8 cellular contexts compared by ENCODE assay signal in the genomic region with DNA sequence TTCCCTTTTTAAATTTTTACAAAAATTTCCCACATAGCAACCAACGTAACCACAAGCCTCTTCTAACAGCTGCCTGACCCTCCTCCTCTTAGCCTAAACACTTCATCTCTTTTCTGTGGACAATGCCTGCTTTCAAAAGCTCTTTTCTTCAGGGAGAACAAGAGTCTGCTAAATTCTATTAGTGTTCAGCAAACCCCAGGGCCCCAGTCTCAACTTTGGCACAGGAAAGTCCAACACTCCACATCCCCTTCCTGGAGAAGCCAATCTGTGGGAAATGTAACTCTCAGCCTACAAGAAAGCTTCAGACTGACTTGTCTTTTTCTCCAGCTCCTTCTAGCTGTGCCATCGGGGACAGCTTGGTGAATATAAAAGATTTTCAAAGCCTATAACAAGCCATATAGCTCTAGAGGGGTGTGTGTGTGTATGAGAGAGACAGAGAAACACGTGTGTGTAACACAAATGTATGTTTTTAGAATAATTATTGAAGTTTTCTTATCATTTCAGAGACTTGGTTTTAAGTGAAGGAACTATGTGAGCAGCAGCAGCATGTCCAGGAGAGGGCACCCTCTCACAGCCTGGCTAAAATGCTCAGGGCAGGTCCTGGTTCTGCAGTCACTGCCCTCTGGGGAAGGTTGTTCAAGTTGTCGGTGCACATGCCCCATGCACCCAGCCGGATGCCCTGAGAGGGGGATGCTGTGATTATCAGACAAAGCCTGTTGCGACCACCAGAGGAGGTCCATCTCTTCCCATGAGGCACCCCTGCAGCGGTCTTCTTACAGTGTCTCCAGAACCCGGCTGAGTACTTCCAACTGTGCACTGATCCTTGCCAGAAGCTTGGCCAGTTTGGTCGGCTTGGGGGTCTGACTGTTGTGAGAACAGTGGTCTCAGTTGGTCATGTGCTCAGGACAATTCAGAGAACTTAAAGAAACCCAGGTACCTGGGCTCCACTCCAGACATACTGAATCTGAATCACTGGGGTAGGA. TPM values are rescaled to one million over a fixed set of nuclear protein-coding genes. Genes with fewer than 3 reads are reported as not detected.
DNase-seq lines count a peak whose midpoint lies in the region; ATAC-seq and TF ChIP-seq lines count a peak whose summit lies in the region.

No MANE protein-coding gene starts in this region.

- TF ChIP-seq CTCF in HEK293 (tag by site-specific recombination; IDR thresholded peaks at IDR 0.05), result peak; percentile 59
- TF ChIP-seq CTCF in foreskin fibroblast (IDR thresholded peaks at IDR 0.05; ENCODE audit: low read depth, low read length), result peak; percentile 82
- TF ChIP-seq CTCF in neutrophil (IDR thresholded peaks at IDR 0.05), result peak; percentile 41

- H3K9me3 Mint-ChIP-seq in activated T-cell treated with anti-CD3 and anti-CD28 coated beads, Interleukin-2, amount 50 U/mL, for 4 hours, result no peaks in the 10 kb centered on the region

- CTCF ChIA-PET in HEK293 (lab: Yijun Ruan, JAX), result interaction anchor here (0.7 to 3.6 kb wide), 11 partner anchors 9 to 305 kb away, joined by 3 to 26 read pairs (median 4); a partner anchor contains a TSS

- H3K4me1 Mint-ChIP-seq in activated T-cell treated with anti-CD3 and anti-CD28 coated beads, Interleukin-2, amount 50 U/mL, for 4 hours (ENCODE audit: low read depth), result no peaks in the 10 kb centered on the region

- no peak overlapping the region for H3K4me3 ChIP-seq in HEK293 (ENCODE audit: low read depth, low read length)
- no peak overlapping the region for H3K4me3 ChIP-seq in foreskin fibroblast (ENCODE audit: low read depth in 1 of 2, low read length in 2 of 2)
- H3K4me3 ChIP-seq in neutrophil (ENCODE audit: low read depth in 1 of 2, low read length in 1 of 2), result no peak overlapping the region

- POLR2A ChIA-PET in HEK293 (lab: Yijun Ruan, JAX), result no interaction called here

- DNase-seq in NCI-H2196 (lab: John Stamatoyannopoulos, UW; ENCODE audit: unreplicated experiment) (peak; percentile 20), NCI-H2196 treated with DMSO at 0.1 percent for 48 hours (lab: John Stamatoyannopoulos, UW; ENCODE audit: unreplicated experiment) (no peak), NCI-H460 (ENCODE audit: extremely low read depth, low read depth) (peak; percentile 42), foreskin fibroblast (peak; percentile 43 to 82)
- peak; percentile 10 for DNase-seq in activated T-cell treated with anti-CD3 and anti-CD28 coated beads, Interleukin-2, amount 50 U/mL, for 4 hours

- no peak overlapping the region for H3K4me3 Mint-ChIP-seq in activated T-cell treated with anti-CD3 and anti-CD28 coated beads, Interleukin-2, amount 50 U/mL, for 4 hours

- no peaks in the 10 kb centered on the region for H3K27me3 ChIP-seq in neutrophil

- H3K27ac ChIP-seq in HEK293 (ENCODE audit: extremely low read depth, low read depth, low read length), result no peak overlapping the region
- H3K27ac ChIP-seq in neutrophil, result no peak overlapping the region

- H3K4me1 ChIP-seq in HEK293 (ENCODE audit: control insufficient read depth, insufficient read depth, low read length) (no peaks in the 10 kb centered on the region), neutrophil (ENCODE audit: control insufficient read depth in 1 of 2, insufficient read depth in 1 of 2, low read depth in 1 of 2, low read length in 1 of 2) (peaks cover 13 to 14% of the 10 kb centered on the region in 2 experiments)

- H3K36me3 ChIP-seq in HEK293 (ENCODE audit: control insufficient read depth in 2 of 2, insufficient read depth in 1 of 2, low read length in 2 of 2), result no peaks in the 10 kb centered on the region
- H3K36me3 ChIP-seq in neutrophil, result no peaks in the 10 kb centered on the region

- H3K36me3 Mint-ChIP-seq in activated T-cell treated with anti-CD3 and anti-CD28 coated beads, Interleukin-2, amount 50 U/mL, for 4 hours (ENCODE audit: insufficient read depth), result no peaks in the 10 kb centered on the region

- peak; percentile 61 to 70 for ATAC-seq in activated T-cell treated with anti-CD3 and anti-CD28 coated beads, Interleukin-2, amount 50 U/mL, for 4 hours
- no peak for ATAC-seq in HG02970 (IDR thresholded peaks at IDR 0.05; ENCODE audit: low FRiP score, unreplicated experiment)

- H3K27me3 Mint-ChIP-seq in activated T-cell treated with anti-CD3 and anti-CD28 coated beads, Interleukin-2, amount 50 U/mL, for 4 hours (ENCODE audit: low read depth), result peaks cover 9% of the 10 kb centered on the region

- H3K9me3 ChIP-seq in HEK293 (ENCODE audit: control insufficient read depth, insufficient read depth, low read depth, low read length) (no peaks in the 10 kb centered on the region), neutrophil (no peaks in the 10 kb centered on the region)

TF ChIP-seq in HEK293, 187 proteins besides CTCF, POLR2A, EP300 and RAD21:
- no peak for TF ChIP-seq ZNF394 (tag by site-specific recombination; IDR thresholded peaks at IDR 0.05; ENCODE audit: borderline replicate concordance)
- no peak for TF ChIP-seq ZNF830 (tag by site-specific recombination; IDR thresholded peaks at IDR 0.05; ENCODE audit: low read depth)
- TF ChIP-seq SCRT1 (tag by site-specific recombination; IDR thresholded peaks at IDR 0.05; ENCODE audit: borderline replicate concordance), result no peak
- TF ChIP-seq ZNF24 (tag by site-specific recombination; IDR thresholded peaks at IDR 0.05), result no peak
- TF ChIP-seq, protein P1, sequence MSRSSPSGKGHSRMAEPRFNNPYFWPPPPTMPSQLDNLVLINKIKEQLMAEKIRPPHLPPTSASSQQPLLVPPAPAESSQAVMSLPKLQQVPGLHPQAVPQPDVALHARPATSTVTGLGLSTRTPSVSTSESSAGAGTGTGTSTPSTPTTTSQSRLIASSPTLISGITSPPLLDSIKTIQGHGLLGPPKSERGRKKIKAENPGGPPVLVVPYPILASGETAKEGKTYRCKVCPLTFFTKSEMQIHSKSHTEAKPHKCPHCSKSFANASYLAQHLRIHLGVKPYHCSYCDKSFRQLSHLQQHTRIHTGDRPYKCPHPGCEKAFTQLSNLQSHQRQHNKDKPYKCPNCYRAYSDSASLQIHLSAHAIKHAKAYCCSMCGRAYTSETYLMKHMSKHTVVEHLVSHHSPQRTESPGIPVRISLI (tag by site-specific recombination; IDR thresholded peaks at IDR 0.05), result no peak
- TF ChIP-seq GLI2 (tag by site-specific recombination; IDR thresholded peaks at IDR 0.05; ENCODE audit: borderline replicate concordance, low read depth), result no peak
- TF ChIP-seq ZNF654 (tag by site-specific recombination; IDR thresholded peaks at IDR 0.05; ENCODE audit: low read depth), result peak; percentile 59
- TF ChIP-seq ZNF610 (tag by site-specific recombination; IDR thresholded peaks at IDR 0.05; ENCODE audit: borderline replicate concordance), result no peak
- peak; percentile 16; the same call in 1 of the 2 replicates for TF ChIP-seq ZIC2 (tag by site-specific recombination; IDR thresholded peaks at IDR 0.05)

RNA-seq across cellular contexts. Expression of a gene that starts 34.4 kb away (rescaled TPM):
- total RNA-seq in NCI-H460 (2014; rRNA removed; shearing (Covaris generic)), result not detected in 2 replicates
- polyA plus RNA-seq in NCI-H460 (2014; cell fraction: nucleus; rRNA removed), result not detected in 2 replicates
- total RNA-seq in activated T-cell treated with anti-CD3 and anti-CD28 coated beads, Interleukin-2, amount 50 U/mL, for 4 hours, result not detected

RNA-seq across cellular contexts. Expression of a gene that starts 51.2 kb away (rescaled TPM):
- not detected in 2 replicates for total RNA-seq in NCI-H460 (2014; rRNA removed; shearing (Covaris generic))
- polyA plus RNA-seq in NCI-H460 (2014; cell fraction: nucleus; rRNA removed), result 0.14 TPM in 1 of 2 replicates, not detected in the other
- total RNA-seq in activated T-cell treated with anti-CD3 and anti-CD28 coated beads, Interleukin-2, amount 50 U/mL, for 4 hours, result under 1 TPM; 0.11 to 0.24 (median 0.18) TPM
